ENCODE assay signal across 8 cellular contexts in genomic region chr7:151876899-151877777, GRCh38. TPM values are rescaled to one million over a fixed set of nuclear protein-coding genes. Genes with fewer than 3 reads are reported as not detected.
DNase-seq lines count a peak whose midpoint lies in the region; ATAC-seq, FAIRE-seq and TF ChIP-seq lines count a peak whose summit lies in the region.

Gene PRKAG2 (minus strand): TSS chr7:151877115. CDS start chr7:151876620, 495 bp downstream.

- no peak within 1 kb of the TSS for H3K18ac ChIP-seq in H9 (ENCODE audit: insufficient read length, low read depth, low read length)

- peak; percentile 37 for DNase-seq in ELF-1 (ENCODE audit: low read depth, low spot score)
- DNase-seq in H9, result peak; percentile 53
- peak; percentile 17 for DNase-seq in NCI-H128 (lab: John Stamatoyannopoulos, UW; ENCODE audit: unreplicated experiment)
- DNase-seq in activated CD4-positive, alpha-beta T cell treated with anti-CD3 and anti-CD28 coated beads for 36 hours, result peak; percentile 81
- DNase-seq in HepG2 (ENCODE audit: low spot score), result no peak
- peak; percentile 53 to 56 for DNase-seq in stimulated activated CD4-positive, alpha-beta T cell treated with anti-CD3 and anti-CD28 coated beads, Interleukin-2, amount 100 ng/mL, for 48 hours

- CTCF ChIA-PET in activated CD4-positive, alpha-beta T cell treated with anti-CD3 and anti-CD28 coated beads for 36 hours (lab: Charles Lee), result interaction anchor here (0.5 to 1.8 kb wide), 7 partner anchors 30 to 900 kb away, joined by 3 to 8 read pairs (median 3); no protein-coding TSS in a partner anchor
- CTCF ChIA-PET in HepG2 (lab: Yijun Ruan, JAX; ENCODE audit: low intra/inter-chr PET ratio, low total read pairs), result no interaction called here

- peak within 1 kb of the TSS; percentile 55 to 71 (median 61) for H3K4me3 ChIP-seq in HepG2 (replicated peaks in 1 of 3; ENCODE audit: insufficient read depth in 1 of 3, low read depth in 2 of 3, low read length in 3 of 3)

- peak within 1 kb of the TSS; percentile 80 to 91 for H3K4me3 Mint-ChIP-seq in H9
- H3K4me3 Mint-ChIP-seq in activated CD4-positive, alpha-beta T cell treated with anti-CD3 and anti-CD28 coated beads for 36 hours, result peak within 1 kb of the TSS; percentile 87

- no peaks in the 10 kb centered on the region for H3K9me3 ChIP-seq in H9 (ENCODE audit: control insufficient read depth, low read depth, low read length)
- no peaks in the 10 kb centered on the region for H3K9me3 ChIP-seq in HepG2 (ENCODE audit: low read length)

- H3K79me1 ChIP-seq in H9 (ENCODE audit: insufficient read depth, low read depth, low read length, poor library complexity, severe bottlenecking), result no peaks in the 10 kb centered on the region

- no TSS peak for BruUV-seq in HepG2 (replicated peaks; lab: Mats Ljungman, UMichigan)

- H2AFZ ChIP-seq in H9 (ENCODE audit: low read length) (no peak within 1 kb of the TSS), HepG2 (ENCODE audit: low read length) (no peak within 1 kb of the TSS)

- WGBS in H9 (ENCODE audit: extremely low coverage, insufficient read length, low lambda C conversion rate), result no CpG with 5 or more reads among the region's 95 CpGs
- 0% methylated on average over 2 of the region's 95 CpGs for WGBS in HepG2 (ENCODE audit: low lambda C conversion rate)

- no peak for TF ChIP-seq POLR2A in HepG2 (IDR thresholded peaks at IDR 0.05; ENCODE audit: insufficient read depth in 1 of 2, low read depth in 2 of 2, low read length in 2 of 2)

- H2BK20ac ChIP-seq in H9 (ENCODE audit: low read depth, low read length, poor library complexity, severe bottlenecking), result no peak within 1 kb of the TSS

- peaks cover 27% of the 10 kb centered on the region for H3K23me2 ChIP-seq in H9 (ENCODE audit: insufficient read length, low read depth, low read length, poor library complexity, severe bottlenecking)

- POLR2A ChIA-PET in activated CD4-positive, alpha-beta T cell treated with anti-CD3 and anti-CD28 coated beads for 36 hours (lab: Charles Lee), result interaction anchor here (0.6 kb wide), 1 partner anchor 94 kb away, joined by 3 read pairs; no protein-coding TSS in a partner anchor
- POLR2A ChIA-PET in HepG2 (lab: Yijun Ruan, JAX), result no interaction called here

- H3K27ac ChIP-seq in H9 (ENCODE audit: insufficient read length, low read depth, low read length) (no peak within 1 kb of the TSS), cingulate gyrus (ENCODE audit: low read depth, low read length) (peak within 1 kb of the TSS; percentile 41), HepG2 (ENCODE audit: extremely low read length, insufficient read depth, low read length) (no peak within 1 kb of the TSS)

- H4K5ac ChIP-seq in H9 (ENCODE audit: insufficient read length, low read depth, low read length), result no peak within 1 kb of the TSS

- no peak within 1 kb of the TSS for H3K23ac ChIP-seq in H9 (ENCODE audit: insufficient read length, low read depth, low read length)

- H3K4me1 ChIP-seq in H9 (ENCODE audit: insufficient read depth, low read length), result no peaks in the 10 kb centered on the region
- peaks cover 17% of the 10 kb centered on the region for H3K4me1 ChIP-seq in HepG2 (ENCODE audit: insufficient read depth, low read length)

- peaks cover 5 to 6% of the 10 kb centered on the region in 2 experiments for H3K4me1 Mint-ChIP-seq in H9
- peaks cover 14% of the 10 kb centered on the region for H3K4me1 Mint-ChIP-seq in activated CD4-positive, alpha-beta T cell treated with anti-CD3 and anti-CD28 coated beads for 36 hours

- H3K9ac ChIP-seq in H9 (ENCODE audit: extremely low read depth, insufficient read length, low read length), result no peak within 1 kb of the TSS
- no peak within 1 kb of the TSS for H3K9ac ChIP-seq in HepG2 (ENCODE audit: insufficient read depth, low read depth, low read length)

- H3K79me2 ChIP-seq in H9 (ENCODE audit: insufficient read depth, low read length) (no peaks in the 10 kb centered on the region), HepG2 (ENCODE audit: insufficient read depth, low read length) (no peaks in the 10 kb centered on the region)

- ATAC-seq in activated CD4-positive, alpha-beta T cell treated with anti-CD3 and anti-CD28 coated beads for 36 hours, result peak; percentile 50
- ATAC-seq in HepG2 (peak; percentile 38), GM18870 (IDR thresholded peaks at IDR 0.05; ENCODE audit: unreplicated experiment) (no peak)

- peaks cover 68% of the 10 kb centered on the region for H3K27me3 Mint-ChIP-seq in H9 (ENCODE audit: low read depth)
- no peaks in the 10 kb centered on the region for H3K27me3 Mint-ChIP-seq in activated CD4-positive, alpha-beta T cell treated with anti-CD3 and anti-CD28 coated beads for 36 hours

- no peak within 1 kb of the TSS for H2AK5ac ChIP-seq in H9 (ENCODE audit: insufficient read length, low read length)

- TF ChIP-seq EP300 in HepG2 (IDR thresholded peaks at IDR 0.05; ENCODE audit: low read depth in 2 of 2, low read length in 2 of 2) (no peak), HepG2 (CRISPR knock-in tag; IDR thresholded peaks at IDR 0.05; ENCODE audit: borderline replicate concordance) (no peak)

- intact Hi-C loops in activated CD4-positive, alpha-beta T cell treated with anti-CD3 and anti-CD28 coated beads for 36 hours (cut with DNase I, micrococcal nuclease), result loop anchor here (1.0 to 10.0 kb wide), 16 partner anchors 26 to 587 kb away; partner anchors contain the start of genes GALNT11 (in 2 of the 2), KMT2C (in 1 of the 2) and NUB1 (in 1 of the 2)
- intact Hi-C loops in HepG2 (cut with micrococcal nuclease; ENCODE audit: unreplicated experiment), result no loop called here

- H2BK15ac ChIP-seq in H9 (ENCODE audit: low read depth, low read length), result no peak within 1 kb of the TSS; the same call in 1 of the 2 replicates

- H2BK120ac ChIP-seq in H9 (ENCODE audit: low read depth, low read length, poor library complexity, severe bottlenecking), result no peak within 1 kb of the TSS

- H3K27me3 ChIP-seq in H9 (ENCODE audit: insufficient read depth, low read length) (peaks cover 8% of the 10 kb centered on the region), HepG2 (ENCODE audit: control insufficient read depth in 1 of 2, insufficient read depth in 2 of 2, low read length in 2 of 2) (peaks cover 0 to 32% of the 10 kb centered on the region in 2 experiments)

- no peak within 1 kb of the TSS for H2BK12ac ChIP-seq in H9 (ENCODE audit: insufficient read length, low read depth, low read length)

- H3K14ac ChIP-seq in H9 (ENCODE audit: insufficient read depth, low read length), result peak within 1 kb of the TSS; percentile 67

- no peak within 1 kb of the TSS for H2BK5ac ChIP-seq in H9 (ENCODE audit: insufficient read length, low read length)

- H3K4me2 ChIP-seq in H9 (ENCODE audit: insufficient read depth, insufficient read length, low read length) (peak within 1 kb of the TSS; percentile 95), HepG2 (ENCODE audit: low read depth, low read length) (peak within 1 kb of the TSS; percentile 82)

- no peak within 1 kb of the TSS for H4K91ac ChIP-seq in H9 (ENCODE audit: insufficient read length, low read depth, low read length)

- TF ChIP-seq RAD21 in HepG2 (CRISPR knock-in tag; IDR thresholded peaks at IDR 0.05), result no peak

- no peak within 1 kb of the TSS for H4K8ac ChIP-seq in H9 (replicated peaks; ENCODE audit: insufficient read length, low read depth, low read length)

- no peak within 1 kb of the TSS for H3K56ac ChIP-seq in H9 (ENCODE audit: insufficient read length, low read depth, low read length)

- no peaks in the 10 kb centered on the region for H3K9me3 Mint-ChIP-seq in H9
- no peaks in the 10 kb centered on the region for H3K9me3 Mint-ChIP-seq in activated CD4-positive, alpha-beta T cell treated with anti-CD3 and anti-CD28 coated beads for 36 hours (ENCODE audit: low read depth)

- TF ChIP-seq CTCF in H9 (conservative IDR thresholded peaks at IDR 0.05) (no peak), HepG2 (CRISPR knock-in tag; IDR thresholded peaks at IDR 0.05) (0 out of 2 replicates have a peak, but pooled peaks have one; percentile 7)

- H3K27ac Mint-ChIP-seq in H9, result no peak within 1 kb of the TSS
- H3K27ac Mint-ChIP-seq in activated CD4-positive, alpha-beta T cell treated with anti-CD3 and anti-CD28 coated beads for 36 hours, result peak within 1 kb of the TSS; percentile 82

- no peaks in the 10 kb centered on the region for H3K36me3 Mint-ChIP-seq in H9 (ENCODE audit: insufficient read depth in 1 of 3, low read depth in 3 of 3)
- no peaks in the 10 kb centered on the region for H3K36me3 Mint-ChIP-seq in activated CD4-positive, alpha-beta T cell treated with anti-CD3 and anti-CD28 coated beads for 36 hours (ENCODE audit: low read depth)

- H3T11ph ChIP-seq in H9 (ENCODE audit: low read length), result no peak within 1 kb of the TSS

- in situ Hi-C loops in HepG2 (cut with HindIII; ENCODE audit: extremely low pct_ligation_motif_present, low pct_unique_long_range_greater_than_20kb), result no loop called here

- H3K36me3 ChIP-seq in HepG2 (replicated peaks in 1 of 2; ENCODE audit: control insufficient read depth in 1 of 2, insufficient read depth in 2 of 2, low read length in 2 of 2), result no peaks in the 10 kb centered on the region

- no peak within 1 kb of the TSS for H3K4ac ChIP-seq in H9 (ENCODE audit: low read depth, low read length)

- no peak for FAIRE-seq in HepG2 (lab: Jason Lieb, UNC)

- H4K20me1 ChIP-seq in H9 (ENCODE audit: control insufficient read depth, insufficient read depth, insufficient read length), result no peaks in the 10 kb centered on the region
- H4K20me1 ChIP-seq in HepG2 (ENCODE audit: insufficient read depth, low read length), result no peaks in the 10 kb centered on the region

RNA-seq across cellular contexts. Expression of gene PRKAG2, which starts in this region (rescaled TPM):
- total RNA-seq in H9 (2021), result 11.8 and 12.3 TPM in 2 replicates
- total RNA-seq in activated CD4-positive, alpha-beta T cell treated with anti-CD3 and anti-CD28 coated beads for 36 hours, result 10 to 100 TPM; 19.6 to 21.5 TPM
- 1.1 and 1.3 TPM in 2 replicates for total RNA-seq in HepG2 (2016; rRNA removed; fragmentation: Illumina TruSeq; extraction: Trizol)
- total RNA-seq in HepG2 (2016; cell fraction: cytosol; rRNA removed; fragmentation: Illumina TruSeq; extraction: Trizol; ENCODE audit: low read depth), result 1.3 and 1.8 TPM in 2 replicates
- 1.2 and 1.3 TPM in 2 replicates for total RNA-seq in HepG2 (2016; cell fraction: insoluble cytoplasmic fraction; rRNA removed; fragmentation: Illumina TruSeq; extraction: Trizol)
- total RNA-seq in HepG2 (2016; cell fraction: membrane; rRNA removed; fragmentation: Illumina TruSeq; extraction: Trizol), result 2.2 and 2.3 TPM in 2 replicates
- 0.78 TPM in 2 replicates for total RNA-seq in HepG2 (2016; cell fraction: nucleus; rRNA removed; fragmentation: Illumina TruSeq; extraction: Trizol)
- 0.85 and 0.90 TPM in 2 replicates for polyA plus RNA-seq in HepG2 (2011; rRNA removed)
- 0.47 and 0.62 TPM in 2 replicates for polyA plus RNA-seq in HepG2 (2011; cell fraction: cytosol; rRNA removed)
- polyA plus RNA-seq in HepG2 (2011; cell fraction: nucleus; rRNA removed), result 0.83 and 1.2 TPM in 2 replicates
- 0.30 and 0.45 TPM in 2 replicates for polyA plus RNA-seq in HepG2 (2012)
- 2.1 and 2.9 TPM in 2 replicates for polyA plus RNA-seq in HepG2 (2016; cell fraction: cytosol; fragmentation: Illumina TruSeq; extraction: Trizol; ENCODE audit: low read depth)
- 1.7 and 2.3 TPM in 2 replicates for polyA plus RNA-seq in HepG2 (2016; cell fraction: insoluble cytoplasmic fraction; fragmentation: Illumina TruSeq; extraction: Trizol; ENCODE audit: low read depth)
- 3.3 and 3.5 TPM in 2 replicates for polyA plus RNA-seq in HepG2 (2016; cell fraction: membrane; fragmentation: Illumina TruSeq; extraction: Trizol; ENCODE audit: low read depth)
- polyA plus RNA-seq in HepG2 (2016; cell fraction: nucleus; fragmentation: Illumina TruSeq; extraction: Trizol; ENCODE audit: insufficient read depth, low read depth), result 2.0 and 3.4 TPM in 2 replicates
- polyA minus RNA-seq in HepG2 (2011; rRNA and poly(A)+ RNA removed; ENCODE audit: low replicate concordance), result 0.20 and 0.87 TPM in 2 replicates
- polyA minus RNA-seq in HepG2 (2011; cell fraction: cytosol; rRNA and poly(A)+ RNA removed), result not detected in 2 replicates
- 0.75 and 0.77 TPM in 2 replicates for polyA minus RNA-seq in HepG2 (2011; cell fraction: nucleus; rRNA and poly(A)+ RNA removed)
